ENCODE assay signal across 1 cellular context in the genomic region with DNA sequence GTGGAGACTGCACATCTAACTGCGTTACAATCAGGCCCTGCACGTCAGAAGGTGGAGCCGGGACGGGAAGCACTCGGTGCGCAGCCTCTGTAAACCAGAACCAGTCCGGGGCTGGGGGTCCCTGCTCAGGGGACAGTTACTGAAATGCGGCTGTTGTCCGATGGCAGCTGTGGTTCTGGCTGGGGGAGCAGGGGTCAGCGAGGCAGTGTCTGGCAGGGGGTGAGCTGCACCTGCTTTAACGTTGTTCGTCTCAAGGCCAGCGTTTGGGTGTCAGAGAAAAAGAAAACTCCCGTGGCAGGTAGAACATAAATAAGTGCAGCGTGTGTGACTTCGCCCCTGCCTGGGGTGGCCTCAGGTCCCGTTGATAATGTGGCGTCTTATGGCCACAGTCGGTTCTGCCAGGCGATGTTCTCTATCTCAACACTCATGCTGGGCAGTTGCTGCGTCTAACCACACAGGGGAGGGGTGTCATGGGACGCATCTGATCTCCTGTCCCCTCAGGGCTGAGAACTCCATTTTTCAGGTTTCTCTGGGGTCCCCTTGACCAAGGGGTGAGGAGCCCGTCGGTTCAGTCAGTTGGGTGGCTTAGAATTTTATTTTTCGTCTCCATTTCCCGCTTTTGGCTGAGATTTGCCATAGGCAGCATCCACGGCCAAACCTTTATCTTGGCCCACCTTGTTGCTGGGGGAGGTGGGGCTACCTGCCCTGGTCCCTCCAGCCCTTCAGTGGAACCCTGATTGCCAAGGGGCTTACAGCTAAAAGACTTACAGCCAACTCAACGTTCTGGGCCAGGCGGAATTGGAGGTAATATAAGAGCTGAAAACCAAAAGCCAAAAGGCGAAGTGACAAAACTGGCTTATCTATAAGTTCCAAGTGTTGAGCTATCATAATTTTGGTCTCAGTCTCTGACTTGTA.
TF ChIP-seq lines count a peak whose summit lies in the region.

No MANE protein-coding gene starts in this region.

TF ChIP-seq in HEK293T, 16 proteins besides CTCF, POLR2A, EP300 and RAD21:
- no peak for TF ChIP-seq NFRKB (IDR thresholded peaks at IDR 0.05)
- no peak for TF ChIP-seq TARDBP (IDR thresholded peaks at IDR 0.05)
- TF ChIP-seq ZNF384 (IDR thresholded peaks at IDR 0.05) = no peak
- no peak for TF ChIP-seq SP1 (IDR thresholded peaks at IDR 0.05)
- TF ChIP-seq CTBP1 (IDR thresholded peaks at IDR 0.05; ENCODE audit: borderline replicate concordance) = no peak
- no peak for TF ChIP-seq BHLHE40 (IDR thresholded peaks at IDR 0.05; ENCODE audit: borderline replicate concordance)
- no peak for TF ChIP-seq LEF1 (IDR thresholded peaks at IDR 0.05; ENCODE audit: borderline replicate concordance)
- no peak for TF ChIP-seq FOXK2 (IDR thresholded peaks at IDR 0.05)
- no peak for TF ChIP-seq SUZ12 (IDR thresholded peaks at IDR 0.05)
- no peak for TF ChIP-seq L3MBTL2 (conservative IDR thresholded peaks at IDR 0.05)
- TF ChIP-seq FOXA1 (IDR thresholded peaks at IDR 0.05) = no peak
- TF ChIP-seq FOXM1 (IDR thresholded peaks at IDR 0.05; ENCODE audit: borderline replicate concordance) = no peak
- TF ChIP-seq, protein P1, sequence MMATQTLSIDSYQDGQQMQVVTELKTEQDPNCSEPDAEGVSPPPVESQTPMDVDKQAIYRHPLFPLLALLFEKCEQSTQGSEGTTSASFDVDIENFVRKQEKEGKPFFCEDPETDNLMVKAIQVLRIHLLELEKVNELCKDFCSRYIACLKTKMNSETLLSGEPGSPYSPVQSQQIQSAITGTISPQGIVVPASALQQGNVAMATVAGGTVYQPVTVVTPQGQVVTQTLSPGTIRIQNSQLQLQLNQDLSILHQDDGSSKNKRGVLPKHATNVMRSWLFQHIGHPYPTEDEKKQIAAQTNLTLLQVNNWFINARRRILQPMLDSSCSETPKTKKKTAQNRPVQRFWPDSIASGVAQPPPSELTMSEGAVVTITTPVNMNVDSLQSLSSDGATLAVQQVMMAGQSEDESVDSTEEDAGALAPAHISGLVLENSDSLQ (IDR thresholded peaks at IDR 0.05) = no peak
- no peak for TF ChIP-seq ELF4 (IDR thresholded peaks at IDR 0.05)
- no peak for TF ChIP-seq ARNT (IDR thresholded peaks at IDR 0.05)
- TF ChIP-seq HDGF (IDR thresholded peaks at IDR 0.05; ENCODE audit: borderline replicate concordance) = no peak
